ENCODE assay signal across 1 cellular context in the genomic region with DNA sequence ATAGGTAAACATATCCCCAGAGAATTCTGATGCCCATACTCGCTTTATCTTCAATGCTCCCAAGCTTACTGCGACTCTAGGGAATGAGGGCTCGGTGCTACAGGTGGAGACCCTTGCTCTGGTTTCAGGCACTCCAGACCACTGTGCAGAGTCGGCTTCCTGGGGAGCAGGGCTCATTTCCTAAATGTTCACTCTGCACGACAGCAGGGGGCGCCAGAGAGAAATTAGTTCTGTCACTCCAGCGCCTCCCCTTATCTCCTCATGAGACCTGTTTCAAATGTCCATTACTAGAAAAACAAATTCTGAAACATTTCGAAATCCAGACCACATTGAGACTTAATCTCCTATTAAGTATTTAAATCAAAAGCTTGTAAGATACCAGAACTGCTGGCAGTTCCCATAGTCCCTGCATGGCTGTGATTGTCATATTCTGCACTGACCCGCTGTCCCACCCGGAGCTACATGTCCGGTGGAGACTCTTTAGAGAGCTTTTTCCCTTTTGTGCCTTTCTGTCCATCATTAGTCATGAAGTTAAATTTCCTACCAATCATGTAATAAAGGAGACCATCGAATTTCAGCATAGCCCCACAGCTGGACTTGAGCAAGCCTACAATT.
TF ChIP-seq lines count a peak whose summit lies in the region.

No MANE protein-coding gene starts in this region.

TF ChIP-seq in K562, 482 proteins besides CTCF, POLR2A, EP300 and RAD21:
- TF ChIP-seq, protein P1, sequence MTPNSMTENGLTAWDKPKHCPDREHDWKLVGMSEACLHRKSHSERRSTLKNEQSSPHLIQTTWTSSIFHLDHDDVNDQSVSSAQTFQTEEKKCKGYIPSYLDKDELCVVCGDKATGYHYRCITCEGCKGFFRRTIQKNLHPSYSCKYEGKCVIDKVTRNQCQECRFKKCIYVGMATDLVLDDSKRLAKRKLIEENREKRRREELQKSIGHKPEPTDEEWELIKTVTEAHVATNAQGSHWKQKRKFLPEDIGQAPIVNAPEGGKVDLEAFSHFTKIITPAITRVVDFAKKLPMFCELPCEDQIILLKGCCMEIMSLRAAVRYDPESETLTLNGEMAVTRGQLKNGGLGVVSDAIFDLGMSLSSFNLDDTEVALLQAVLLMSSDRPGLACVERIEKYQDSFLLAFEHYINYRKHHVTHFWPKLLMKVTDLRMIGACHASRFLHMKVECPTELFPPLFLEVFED (CRISPR knock-in tag; conservative IDR thresholded peaks at IDR 0.05): no peak
- TF ChIP-seq, protein P2, sequence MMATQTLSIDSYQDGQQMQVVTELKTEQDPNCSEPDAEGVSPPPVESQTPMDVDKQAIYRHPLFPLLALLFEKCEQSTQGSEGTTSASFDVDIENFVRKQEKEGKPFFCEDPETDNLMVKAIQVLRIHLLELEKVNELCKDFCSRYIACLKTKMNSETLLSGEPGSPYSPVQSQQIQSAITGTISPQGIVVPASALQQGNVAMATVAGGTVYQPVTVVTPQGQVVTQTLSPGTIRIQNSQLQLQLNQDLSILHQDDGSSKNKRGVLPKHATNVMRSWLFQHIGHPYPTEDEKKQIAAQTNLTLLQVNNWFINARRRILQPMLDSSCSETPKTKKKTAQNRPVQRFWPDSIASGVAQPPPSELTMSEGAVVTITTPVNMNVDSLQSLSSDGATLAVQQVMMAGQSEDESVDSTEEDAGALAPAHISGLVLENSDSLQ (IDR thresholded peaks at IDR 0.05): peak; percentile 50; the same call in 1 of the 2 replicates
- 0 out of 2 replicates have a peak, but pooled peaks have one; percentile 34 for TF ChIP-seq SMC3 (conservative IDR thresholded peaks at IDR 0.05; ENCODE audit: insufficient read depth, low read depth, low read length)
TF ChIP-seq in K562: peak in this region for 2.
